ENCODE assay signal across 25 cellular contexts in genomic region chr6:45289751-45290514, GRCh38. TPM values are rescaled to one million over a fixed set of nuclear protein-coding genes. Genes with fewer than 3 reads are reported as not detected.
"Had no signal": no experiment of that assay in that cellular context is flagged by ENCODE, and none has a peak within 500 bp of the region (broad histone marks: within the 10 kb centered on the region; RNA-seq: fewer than 3 reads in every experiment).

No MANE protein-coding gene starts in this region.

- ATAC-seq: effector memory CD8-positive, alpha-beta T cell; foreskin keratinocyte; gastroesophageal sphincter; heart right ventricle; left cardiac atrium; left lung; left ventricle myocardium superior; lower lobe of right lung; mucosa of descending colon had no signal

- H3K27me3 ChIP-seq: colonic mucosa, esophagus muscularis mucosa, foreskin keratinocyte, gastroesophageal sphincter, heart right ventricle, left lung had no signal

- H3K4me3 ChIP-seq: colonic mucosa, esophagus muscularis mucosa, gastroesophageal sphincter, heart right ventricle, left lung, lower lobe of right lung, mucosa of descending colon had no signal

- FAIRE-seq: endothelial cell of umbilical vein, kidney had no signal

- H3K27ac ChIP-seq: colonic mucosa, esophagus muscularis mucosa, gastroesophageal sphincter, heart right ventricle, left lung, lower lobe of right lung had no signal

- H3K27ac Mint-ChIP-seq: dendritic cell treated with granulocyte-macrophage colony-stimulating factor and Interleukin-4, amounts not matched to agents 40 ng/mL and 50 ng/mL, for 4 days; effector memory CD8-positive, alpha-beta T cell; mesothelial cell of epicardium had no signal

- H3K27me3 Mint-ChIP-seq: dendritic cell treated with granulocyte-macrophage colony-stimulating factor and Interleukin-4, amounts not matched to agents 40 ng/mL and 50 ng/mL, for 4 days; effector memory CD8-positive, alpha-beta T cell; naive B cell had no signal

- H3K9me3 Mint-ChIP-seq: dendritic cell treated with granulocyte-macrophage colony-stimulating factor and Interleukin-4, amounts not matched to agents 40 ng/mL and 50 ng/mL, for 4 days; effector memory CD8-positive, alpha-beta T cell had no signal

- H3K4me1 Mint-ChIP-seq: mesothelial cell of epicardium had no signal

- H3K4me1 ChIP-seq: colonic mucosa, esophagus muscularis mucosa, foreskin keratinocyte, gastroesophageal sphincter, heart right ventricle, left lung, lower lobe of right lung had no signal

- H3K36me3 ChIP-seq: colonic mucosa, esophagus muscularis mucosa, gastroesophageal sphincter, heart right ventricle, left lung, lower lobe of right lung had no signal

- H3K4me3 Mint-ChIP-seq: dendritic cell treated with granulocyte-macrophage colony-stimulating factor and Interleukin-4, amounts not matched to agents 40 ng/mL and 50 ng/mL, for 4 days; effector memory CD8-positive, alpha-beta T cell; mesothelial cell of epicardium; naive B cell had no signal

- DNase-seq: colonic mucosa; cortex of kidney; effector CD8-positive, alpha-beta T cell; effector memory CD8-positive, alpha-beta T cell; foreskin keratinocyte; head of caudate nucleus; heart right ventricle; hippocampal formation; islet precursor cell; kidney; kidney glomerular epithelial cell; left cardiac atrium; left lung; left ventricle myocardium superior; lower lobe of right lung; mesenchymal stem cell; mucosa of descending colon; naive B cell had no signal

- H3K9me3 ChIP-seq: colonic mucosa, esophagus muscularis mucosa, lower lobe of right lung, mucosa of descending colon had no signal

RNA-seq across cellular contexts. Expression of gene RUNX2, which starts 38.2 kb away (rescaled TPM):
- total RNA-seq: dermis microvascular lymphatic vessel endothelial cell, endothelial cell of umbilical vein, lung microvascular endothelial cell had no signal
